1 cellular context compared by ENCODE assay signal in genomic region chr15:101116681-101116976, GRCh38.
TF ChIP-seq lines count a peak whose summit lies in the region.

No MANE protein-coding gene starts in this region.

TF ChIP-seq in IMR-90, 13 proteins besides CTCF, POLR2A, EP300 and RAD21 (continued from another document):
- no peak for TF ChIP-seq ELK1 (IDR thresholded peaks at IDR 0.05; ENCODE audit: borderline replicate concordance, low read depth, low read length)
- no peak for TF ChIP-seq RCOR1 (IDR thresholded peaks at IDR 0.05; ENCODE audit: insufficient replicate concordance, low read length)
- no peak for TF ChIP-seq MXI1 (IDR thresholded peaks at IDR 0.05; ENCODE audit: borderline replicate concordance, low read depth, low read length)
